In the genomic region with DNA sequence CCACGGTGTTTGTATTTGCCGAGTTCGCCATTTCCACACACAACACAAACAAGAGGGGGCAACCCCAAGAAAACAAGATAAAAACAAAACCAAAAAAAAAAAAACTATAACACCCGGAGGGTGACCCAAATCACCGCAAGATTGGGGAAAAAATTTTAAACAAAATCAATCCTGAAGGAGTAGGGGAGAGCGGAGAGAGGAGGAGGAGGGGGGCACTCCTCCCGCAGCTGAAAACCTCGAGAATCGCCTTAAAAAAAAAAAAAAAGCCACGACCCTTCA, we compare ENCODE assay signal across 8 cellular contexts. TPM values are rescaled to one million over a fixed set of nuclear protein-coding genes. Genes with fewer than 3 reads are reported as not detected.
A peak's percentile ranks its signal among the peaks of the same experiment; 100 is the strongest.
DNase-seq lines count a peak whose midpoint lies in the region; ATAC-seq and TF ChIP-seq lines count a peak whose summit lies in the region.

No MANE protein-coding gene starts in this region.

- intact Hi-C loops in left cardiac atrium (cut with DNase I) = no loop called here
- intact Hi-C loops in body of pancreas (cut with DNase I) = no loop called here
- intact Hi-C loops in aorta (cut with DNase I) = no loop called here

- H3K4me3 ChIP-seq in right atrium auricular region = peak overlapping the region; percentile 80 to 81
- H3K4me3 ChIP-seq in body of pancreas = peak overlapping the region; percentile 35 to 77
- H3K4me3 ChIP-seq in mesendoderm (ENCODE audit: low read length) = peak overlapping the region; percentile 86
- H3K4me3 ChIP-seq in aorta (ENCODE audit: low read length in 2 of 2) = peak overlapping the region; percentile 75 to 99

- H4K8ac ChIP-seq in mesendoderm (ENCODE audit: low read depth, low read length) = no peak overlapping the region

- H4K5ac ChIP-seq in mesendoderm (ENCODE audit: low read length) = no peak overlapping the region

- TF ChIP-seq POLR2A in body of pancreas (IDR thresholded peaks at IDR 0.05) = no peak

- no peak overlapping the region for H2BK15ac ChIP-seq in mesendoderm (replicated peaks; ENCODE audit: low read depth)

- no peaks in the 10 kb centered on the region for H3K9me3 ChIP-seq in right atrium auricular region
- H3K9me3 ChIP-seq in body of pancreas = no peaks in the 10 kb centered on the region
- H3K9me3 ChIP-seq in aorta (ENCODE audit: control insufficient read depth, low read length) = no peaks in the 10 kb centered on the region

- H2BK120ac ChIP-seq in mesendoderm (ENCODE audit: low read depth, low read length) = peak overlapping the region; percentile 79

- peak overlapping the region; percentile 93 for H3K56ac ChIP-seq in mesendoderm (ENCODE audit: low read length)

- H3K4me2 ChIP-seq in mesendoderm (ENCODE audit: low read length) = no peak overlapping the region

- peak overlapping the region; percentile 97 to 99 for H3K27ac ChIP-seq in right atrium auricular region
- H3K27ac ChIP-seq in body of pancreas = peak overlapping the region; percentile 87 to 100 (median 98)
- H3K27ac ChIP-seq in mesendoderm (ENCODE audit: low read depth, low read length) = peak overlapping the region; percentile 89
- H3K27ac ChIP-seq in aorta (ENCODE audit: low read depth in 1 of 2, low read length in 2 of 2) = peak overlapping the region; percentile 85 to 98

- H2BK5ac ChIP-seq in mesendoderm (ENCODE audit: low read length) = no peak overlapping the region

- peak overlapping the region; percentile 91 for H3K9ac ChIP-seq in mesendoderm (ENCODE audit: low read length)

- ATAC-seq in left cardiac atrium = no peak
- ATAC-seq in body of pancreas = no peak
- no peak for ATAC-seq in aorta (ENCODE audit: low FRiP score)
- ATAC-seq in HG02973 (IDR thresholded peaks at IDR 0.05; ENCODE audit: unreplicated experiment) = no peak

- H3K4me1 ChIP-seq in right atrium auricular region (peaks cover 0 to 32% of the 10 kb centered on the region in 2 donors), body of pancreas (peaks cover 42% of the 10 kb centered on the region), mesendoderm (ENCODE audit: control insufficient read depth, low read depth, low read length) (no peaks in the 10 kb centered on the region), aorta (ENCODE audit: control insufficient read depth in 1 of 2, insufficient read depth in 2 of 2, low read length in 2 of 2) (peaks cover 3 to 5% of the 10 kb centered on the region in 2 donors)

- no peak overlapping the region for H3K23ac ChIP-seq in mesendoderm (ENCODE audit: low read length)

- H3K4ac ChIP-seq in mesendoderm (ENCODE audit: low read depth, low read length) = peak overlapping the region; percentile 95

- no peak overlapping the region for H2AK5ac ChIP-seq in mesendoderm (ENCODE audit: low read length)

- DNase-seq in right atrium auricular region (ENCODE audit: low spot score) (no peak), left cardiac atrium (no peak), body of pancreas (no peak), mesendoderm (no peak), aorta (no peak), HPDE6-E6E7 (ENCODE audit: extremely low spot score) (no peak), NCI-H226 (no peak)

- peaks cover 7% of the 10 kb centered on the region for H3K36me3 ChIP-seq in right atrium auricular region
- peaks cover 0 to 3% of the 10 kb centered on the region in 2 donors for H3K36me3 ChIP-seq in body of pancreas (replicated peaks in 1 of 2; ENCODE audit: insufficient read depth in 1 of 2, low read depth in 2 of 2)
- no peaks in the 10 kb centered on the region for H3K36me3 ChIP-seq in mesendoderm (ENCODE audit: control insufficient read depth, insufficient read depth, low read length)
- H3K36me3 ChIP-seq in aorta (ENCODE audit: control insufficient read depth in 1 of 2, insufficient read depth in 2 of 2, low read length in 1 of 2) = no peaks in the 10 kb centered on the region

- peaks cover 5% of the 10 kb centered on the region for H3K79me1 ChIP-seq in mesendoderm (ENCODE audit: low read length)

- TF ChIP-seq CTCF in right atrium auricular region (IDR thresholded peaks at IDR 0.05) (no peak), body of pancreas (IDR thresholded peaks at IDR 0.05) (peak in 1 of 7 experiments; percentile 9)

- 1 to 2% methylated on average over 10 of the region's 10 CpGs for WGBS in body of pancreas, 2 donors
- no CpG with 5 or more reads among the region's 10 CpGs for WGBS in mesendoderm (ENCODE audit: extremely low coverage, insufficient coverage, low lambda C conversion rate)
- 0 to 2% methylated on average over 10 of the region's 10 CpGs for WGBS in aorta, 2 donors

- H3K18ac ChIP-seq in mesendoderm (ENCODE audit: low read length) = peak overlapping the region; percentile 100

- no peaks in the 10 kb centered on the region for H3K27me3 ChIP-seq in right atrium auricular region
- H3K27me3 ChIP-seq in body of pancreas = no peaks in the 10 kb centered on the region
- H3K27me3 ChIP-seq in mesendoderm (ENCODE audit: insufficient read depth, low read length, poor library complexity) = no peaks in the 10 kb centered on the region
- peaks cover 0 to 1% of the 10 kb centered on the region in 2 donors for H3K27me3 ChIP-seq in aorta (ENCODE audit: control insufficient read depth in 1 of 2, insufficient read depth in 2 of 2, low read length in 1 of 2)

- H3K79me2 ChIP-seq in mesendoderm (ENCODE audit: control insufficient read depth, insufficient read depth, low read length) = peaks cover 22% of the 10 kb centered on the region

RNA-seq across cellular contexts. Expression of a gene that starts 0.3 kb away (rescaled TPM):
- total RNA-seq in right atrium auricular region = 10 to 100 TPM; 14.6 to 17.1 TPM
- total RNA-seq in left cardiac atrium = 10 to 100 TPM; 16.7 to 17.7 TPM
- total RNA-seq in body of pancreas = 1 to 10 TPM; 4.0 to 9.3 TPM
- 30.2 TPM for polyA plus RNA-seq in mesendoderm (2013, experiment 1 of 2)
- polyA plus RNA-seq in mesendoderm (2013, experiment 2 of 2) = 30.9 TPM
- 10 to 100 TPM; 32.1 to 33.4 TPM for total RNA-seq in aorta
- 10 to 100 TPM in 1 of 2 donors, 1 to 10 TPM in 1; 8.5 to 10.7 TPM for polyA plus RNA-seq in aorta
